ENCODE assay signal across 2 cellular contexts in the genomic region with DNA sequence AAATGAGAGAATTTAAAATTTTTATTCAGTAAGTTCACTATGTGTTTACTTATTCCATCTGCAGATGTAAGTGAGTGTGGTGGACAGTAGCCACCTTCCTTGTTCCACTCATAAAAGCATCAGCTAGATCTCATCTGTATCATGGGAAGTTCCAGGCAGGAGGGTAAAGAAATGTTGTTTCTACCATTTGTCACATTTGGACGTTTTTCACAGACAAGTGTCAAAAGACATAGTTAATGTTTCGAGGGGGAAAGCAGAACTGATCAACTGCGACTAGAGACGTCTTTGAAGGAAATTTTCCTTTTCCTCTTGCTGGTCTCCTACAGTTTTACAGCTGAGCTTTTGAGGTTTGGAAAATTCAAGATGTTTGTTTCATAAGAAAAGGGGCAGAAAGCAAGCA.
TF ChIP-seq lines count a peak whose summit lies in the region.

No MANE protein-coding gene starts in this region.

TF ChIP-seq in IMR-90, 13 proteins besides CTCF, POLR2A, EP300 and RAD21:
- TF ChIP-seq MAZ (IDR thresholded peaks at IDR 0.05; ENCODE audit: borderline replicate concordance, low read depth, low read length): no peak
- TF ChIP-seq, protein P1, sequence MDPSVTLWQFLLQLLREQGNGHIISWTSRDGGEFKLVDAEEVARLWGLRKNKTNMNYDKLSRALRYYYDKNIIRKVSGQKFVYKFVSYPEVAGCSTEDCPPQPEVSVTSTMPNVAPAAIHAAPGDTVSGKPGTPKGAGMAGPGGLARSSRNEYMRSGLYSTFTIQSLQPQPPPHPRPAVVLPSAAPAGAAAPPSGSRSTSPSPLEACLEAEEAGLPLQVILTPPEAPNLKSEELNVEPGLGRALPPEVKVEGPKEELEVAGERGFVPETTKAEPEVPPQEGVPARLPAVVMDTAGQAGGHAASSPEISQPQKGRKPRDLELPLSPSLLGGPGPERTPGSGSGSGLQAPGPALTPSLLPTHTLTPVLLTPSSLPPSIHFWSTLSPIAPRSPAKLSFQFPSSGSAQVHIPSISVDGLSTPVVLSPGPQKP (IDR thresholded peaks at IDR 0.05; ENCODE audit: borderline replicate concordance, low read depth, low read length): no peak
- TF ChIP-seq RCOR1 (IDR thresholded peaks at IDR 0.05; ENCODE audit: insufficient replicate concordance, low read length): no peak
- TF ChIP-seq MXI1 (IDR thresholded peaks at IDR 0.05; ENCODE audit: borderline replicate concordance, low read depth, low read length): no peak
- no peak for TF ChIP-seq CEBPB (IDR thresholded peaks at IDR 0.05; ENCODE audit: low read depth, low read length)
- no peak for TF ChIP-seq SMC3 (IDR thresholded peaks at IDR 0.05; ENCODE audit: low read depth, low read length)
- TF ChIP-seq NFE2L2 (IDR thresholded peaks at IDR 0.05; ENCODE audit: low read depth, low read length): no peak
- TF ChIP-seq MAFK (IDR thresholded peaks at IDR 0.05; ENCODE audit: low read depth, low read length): no peak
- TF ChIP-seq FOS (IDR thresholded peaks at IDR 0.05; ENCODE audit: low read depth, low read length): no peak
- no peak for TF ChIP-seq CHD1 (IDR thresholded peaks at IDR 0.05; ENCODE audit: low read depth, low read length)
- TF ChIP-seq, protein P2, sequence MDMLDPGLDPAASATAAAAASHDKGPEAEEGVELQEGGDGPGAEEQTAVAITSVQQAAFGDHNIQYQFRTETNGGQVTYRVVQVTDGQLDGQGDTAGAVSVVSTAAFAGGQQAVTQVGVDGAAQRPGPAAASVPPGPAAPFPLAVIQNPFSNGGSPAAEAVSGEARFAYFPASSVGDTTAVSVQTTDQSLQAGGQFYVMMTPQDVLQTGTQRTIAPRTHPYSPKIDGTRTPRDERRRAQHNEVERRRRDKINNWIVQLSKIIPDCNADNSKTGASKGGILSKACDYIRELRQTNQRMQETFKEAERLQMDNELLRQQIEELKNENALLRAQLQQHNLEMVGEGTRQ (IDR thresholded peaks at IDR 0.05; ENCODE audit: low read depth, low read length): no peak
- TF ChIP-seq BHLHE40 (IDR thresholded peaks at IDR 0.05; ENCODE audit: low read depth, low read length): no peak
- TF ChIP-seq RFX5 (IDR thresholded peaks at IDR 0.05; ENCODE audit: low read depth, low read length): no peak

TF ChIP-seq in neural cell, 6 proteins besides CTCF, POLR2A, EP300 and RAD21:
- peak; percentile 65 for TF ChIP-seq POLR2AphosphoS5 (IDR thresholded peaks at IDR 0.05)
- TF ChIP-seq, protein P3, sequence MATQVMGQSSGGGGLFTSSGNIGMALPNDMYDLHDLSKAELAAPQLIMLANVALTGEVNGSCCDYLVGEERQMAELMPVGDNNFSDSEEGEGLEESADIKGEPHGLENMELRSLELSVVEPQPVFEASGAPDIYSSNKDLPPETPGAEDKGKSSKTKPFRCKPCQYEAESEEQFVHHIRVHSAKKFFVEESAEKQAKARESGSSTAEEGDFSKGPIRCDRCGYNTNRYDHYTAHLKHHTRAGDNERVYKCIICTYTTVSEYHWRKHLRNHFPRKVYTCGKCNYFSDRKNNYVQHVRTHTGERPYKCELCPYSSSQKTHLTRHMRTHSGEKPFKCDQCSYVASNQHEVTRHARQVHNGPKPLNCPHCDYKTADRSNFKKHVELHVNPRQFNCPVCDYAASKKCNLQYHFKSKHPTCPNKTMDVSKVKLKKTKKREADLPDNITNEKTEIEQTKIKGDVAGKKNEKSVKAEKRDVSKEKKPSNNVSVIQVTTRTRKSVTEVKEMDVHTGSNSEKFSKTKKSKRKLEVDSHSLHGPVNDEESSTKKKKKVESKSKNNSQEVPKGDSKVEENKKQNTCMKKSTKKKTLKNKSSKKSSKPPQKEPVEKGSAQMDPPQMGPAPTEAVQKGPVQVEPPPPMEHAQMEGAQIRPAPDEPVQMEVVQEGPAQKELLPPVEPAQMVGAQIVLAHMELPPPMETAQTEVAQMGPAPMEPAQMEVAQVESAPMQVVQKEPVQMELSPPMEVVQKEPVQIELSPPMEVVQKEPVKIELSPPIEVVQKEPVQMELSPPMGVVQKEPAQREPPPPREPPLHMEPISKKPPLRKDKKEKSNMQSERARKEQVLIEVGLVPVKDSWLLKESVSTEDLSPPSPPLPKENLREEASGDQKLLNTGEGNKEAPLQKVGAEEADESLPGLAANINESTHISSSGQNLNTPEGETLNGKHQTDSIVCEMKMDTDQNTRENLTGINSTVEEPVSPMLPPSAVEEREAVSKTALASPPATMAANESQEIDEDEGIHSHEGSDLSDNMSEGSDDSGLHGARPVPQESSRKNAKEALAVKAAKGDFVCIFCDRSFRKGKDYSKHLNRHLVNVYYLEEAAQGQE (IDR thresholded peaks at IDR 0.05; ENCODE audit: borderline replicate concordance): no peak
